ENCODE assay signal across 17 cellular contexts in genomic region chr15:88616240-88616639, GRCh38. TPM values are rescaled to one million over a fixed set of nuclear protein-coding genes. Genes with fewer than 3 reads are reported as not detected.
"Had no signal": no experiment of that assay in that cellular context is flagged by ENCODE, and none has a peak within 500 bp of the region (broad histone marks: within the 10 kb centered on the region; RNA-seq: fewer than 3 reads in every experiment).

No MANE protein-coding gene starts in this region.

- DNase-seq: activated CD4-positive, alpha-beta T cell treated with anti-CD3 and anti-CD28 coated beads, Interleukin-2, amount 50 U/mL, for 48 hours; activated CD4-positive, CD25-positive, alpha-beta regulatory T cell treated with anti-CD3 and anti-CD28 coated beads, Interleukin-2, amount 50 U/mL, for 72 hours; activated gamma-delta T cell; activated naive CD8-positive, alpha-beta T cell treated with anti-CD3 and anti-CD28 coated beads for 36 hours; activated T-cell treated with anti-CD3 and anti-CD28 coated beads, Interleukin-2, amount 50 U/mL, for 48 hours; amygdala; central memory CD4-positive, alpha-beta T cell; colonic mucosa; foreskin fibroblast; glutamatergic neuron; immature natural killer cell; mesendoderm; stimulated activated CD4-positive, alpha-beta T cell treated with anti-CD3 and anti-CD28 coated beads, Interleukin-4, amount 100 ng/mL, for 24 hours; stimulated activated naive CD8-positive, alpha-beta T cell treated with anti-CD3 and anti-CD28 coated beads, Interleukin-15, Interleukin-2, amounts not matched to agents 100 U/mL and 50 U/mL, for 24 hours had no signal

- H3K27ac ChIP-seq: right atrium auricular region, skin epidermis had no signal

- H3K27me3 ChIP-seq: colonic mucosa, right atrium auricular region had no signal

- H3K9me3 ChIP-seq: colonic mucosa, right atrium auricular region had no signal

- H3K4me3 ChIP-seq: colonic mucosa, right atrium auricular region, skin epidermis had no signal

- ATAC-seq: stimulated activated naive CD8-positive, alpha-beta T cell treated with anti-CD3 and anti-CD28 coated beads, Interleukin-15, Interleukin-2, amounts not matched to agents 100 U/mL and 50 U/mL, for 24 hours had no signal

- H3K36me3 ChIP-seq: colonic mucosa, right atrium auricular region had no signal

RNA-seq across cellular contexts. Expression of gene ISG20, which starts 22.6 kb away (rescaled TPM):
- total RNA-seq: temporal lobe had no signal
